1 cellular context compared by ENCODE assay signal in genomic region chr2:25161055-25161781, GRCh38.
TF ChIP-seq lines count a peak whose summit lies in the region.

No MANE protein-coding gene starts in this region.

TF ChIP-seq in H1, 55 proteins besides CTCF, POLR2A, EP300 and RAD21:
- TF ChIP-seq SIRT6 (IDR thresholded peaks at IDR 0.05; ENCODE audit: low read length): no peak
- no peak for TF ChIP-seq CEBPB (IDR thresholded peaks at IDR 0.05; ENCODE audit: low read depth, low read length)
- no peak for TF ChIP-seq FOSL1 (IDR thresholded peaks at IDR 0.05; ENCODE audit: insufficient read depth, low read depth, low read length)
- 0 out of 2 replicates have a peak, but pooled peaks have one; percentile 30 for TF ChIP-seq E2F6 (IDR thresholded peaks at IDR 0.05)
- no peak for TF ChIP-seq NRF1 (IDR thresholded peaks at IDR 0.05; ENCODE audit: low read depth, low read length)
- no peak for TF ChIP-seq CBX5 (IDR thresholded peaks at IDR 0.05; ENCODE audit: low read depth, low read length)
- no peak for TF ChIP-seq KDM1A (IDR thresholded peaks at IDR 0.05; ENCODE audit: borderline replicate concordance, low read length)
